13 cellular contexts compared by ENCODE assay signal in genomic region chr12:31603546-31604009, GRCh38.
A peak's percentile ranks its signal among the peaks of the same experiment; 100 is the strongest.
DNase-seq lines count a peak whose midpoint lies in the region; ATAC-seq lines count a peak whose summit lies in the region.
"Had no signal": no experiment of that assay in that cellular context is flagged by ENCODE, and none has a peak within 500 bp of the region (broad histone marks: within the 10 kb centered on the region; RNA-seq: fewer than 3 reads in every experiment).

No MANE protein-coding gene starts in this region.

- peak; percentile 48 for DNase-seq in NOMO-1 treated with DMSO at 0.1 percent for 48 hours (lab: John Stamatoyannopoulos, UW; ENCODE audit: unreplicated experiment)
- DNase-seq in NOMO-1 treated with dmso at 0.1 percent for 144 hours (lab: John Stamatoyannopoulos, UW; ENCODE audit: unreplicated experiment), result no peak
- DNase-seq in activated T-cell treated with anti-CD3 and anti-CD28 coated beads for 4 hours, result no peak
- DNase-seq in effector CD8-positive, alpha-beta T cell (lab: John Stamatoyannopoulos, UW), result no peak
- no peak for DNase-seq in activated effector memory CD4-positive, alpha-beta T cell treated with Interleukin-2 at 50 U/mL for 16 hours
- no peak for DNase-seq in NCI-H2227 treated with DMSO at 0.1 percent for 48 hours (lab: John Stamatoyannopoulos, UW)
- DNase-seq: activated CD8-positive, alpha-beta memory T cell treated with anti-CD3 and anti-CD28 coated beads, Interleukin-2, amount 10 ng/mL, durations not matched to agents 7 days and 5 days; NCI-H187; right lobe of liver; stimulated activated CD8-positive, alpha-beta memory T cell treated with anti-CD3 and anti-CD28 coated beads, Interleukin-4, amount 100 ng/mL, for 48 hours had no signal

- ATAC-seq in HG02759 (IDR thresholded peaks at IDR 0.05; ENCODE audit: unreplicated experiment) (peak; percentile 98), HG03520 (IDR thresholded peaks at IDR 0.05; ENCODE audit: unreplicated experiment) (peak; percentile 88)
- ATAC-seq: A549; activated CD8-positive, alpha-beta memory T cell treated with anti-CD3 and anti-CD28 coated beads, Interleukin-2, amount 10 ng/mL, durations not matched to agents 7 days and 5 days; right lobe of liver had no signal
